21 cellular contexts compared by ENCODE assay signal in genomic region chr4:159649237-159649636, GRCh38.
DNase-seq lines count a peak whose midpoint lies in the region; ATAC-seq, FAIRE-seq and TF ChIP-seq lines count a peak whose summit lies in the region.
"Had no signal": no experiment of that assay in that cellular context is flagged by ENCODE, and none has a peak within 500 bp of the region (broad histone marks: within the 10 kb centered on the region; RNA-seq: fewer than 3 reads in every experiment).

No MANE protein-coding gene starts in this region.

- FAIRE-seq in HepG2 (lab: Jason Lieb, UNC), result no peak
- no peak for FAIRE-seq in K562 (lab: Jason Lieb, UNC)
- FAIRE-seq: A204.1, D721Med, G401.6, GM12891, GM19239 had no signal

- no peak overlapping the region for H3K23ac ChIP-seq in trophoblast cell (ENCODE audit: low read length)

- H3K4me1 ChIP-seq in HepG2 (ENCODE audit: insufficient read depth, low read length), result no peaks in the 10 kb centered on the region
- no peaks in the 10 kb centered on the region for H3K4me1 ChIP-seq in right lobe of liver
- H3K4me1 ChIP-seq in K562 (replicated peaks in 1 of 2; ENCODE audit: control insufficient read depth in 2 of 2, insufficient read depth in 2 of 2, low read length in 2 of 2), result no peaks in the 10 kb centered on the region
- no peaks in the 10 kb centered on the region for H3K4me1 ChIP-seq in osteoblast (ENCODE audit: insufficient read depth, low read length)
- no peaks in the 10 kb centered on the region for H3K4me1 ChIP-seq in trophoblast cell (ENCODE audit: control insufficient read depth in 1 of 2, insufficient read depth in 2 of 2, low read length in 2 of 2)
- H3K4me1 ChIP-seq: Caco-2 had no signal

- POLR2A ChIA-PET in HepG2 (lab: Yijun Ruan, JAX), result no interaction called here
- POLR2A ChIA-PET in K562 (lab: Yijun Ruan, JAX), result no interaction called here

- H3K9ac ChIP-seq in HepG2 (ENCODE audit: insufficient read depth, low read depth, low read length), result no peak overlapping the region
- H3K9ac ChIP-seq in K562 (ENCODE audit: insufficient read depth in 1 of 2, low read depth in 2 of 2, low read length in 2 of 2), result no peak overlapping the region
- no peak overlapping the region for H3K9ac ChIP-seq in trophoblast cell (ENCODE audit: low read length)
- H3K9ac ChIP-seq: BLaER1 treated with 17β-estradiol and CSF1 and Interleukin-3, amounts not matched to agents 10 nM and 100 nM had no signal

- H2BK5ac ChIP-seq in trophoblast cell (ENCODE audit: low read depth, low read length, poor library complexity), result no peak overlapping the region

- H3K27me3 ChIP-seq in HepG2 (ENCODE audit: control insufficient read depth in 1 of 2, insufficient read depth in 2 of 2, low read length in 2 of 2), result no peaks in the 10 kb centered on the region
- H3K27me3 ChIP-seq in right lobe of liver, result no peaks in the 10 kb centered on the region
- no peaks in the 10 kb centered on the region for H3K27me3 ChIP-seq in K562 (ENCODE audit: control insufficient read depth in 2 of 2, insufficient read depth in 2 of 2, low read length in 2 of 2)
- no peaks in the 10 kb centered on the region for H3K27me3 ChIP-seq in osteoblast (ENCODE audit: insufficient read depth, low read length)
- H3K27me3 ChIP-seq in trophoblast cell (ENCODE audit: insufficient read depth, low read length), result no peaks in the 10 kb centered on the region
- H3K27me3 ChIP-seq: BLaER1 treated with 17β-estradiol and CSF1 and Interleukin-3, amounts not matched to agents 10 nM and 100 nM had no signal

- H3K9me3 ChIP-seq in HepG2 (ENCODE audit: low read length) (no peaks in the 10 kb centered on the region), right lobe of liver (no peaks in the 10 kb centered on the region), K562 (replicated peaks; ENCODE audit: control insufficient read depth, insufficient read depth, low read depth, low read length) (no peaks in the 10 kb centered on the region), osteoblast (ENCODE audit: low read depth, low read length) (no peaks in the 10 kb centered on the region), trophoblast cell (ENCODE audit: insufficient read depth, low read depth, low read length) (no peaks in the 10 kb centered on the region)
- H3K9me3 ChIP-seq: Caco-2 had no signal

- CTCF ChIA-PET in HepG2 (lab: Yijun Ruan, JAX; ENCODE audit: low intra/inter-chr PET ratio, low total read pairs), result no interaction called here
- CTCF ChIA-PET in K562 (lab: Yijun Ruan, JAX; ENCODE audit: low intra/inter-chr PET ratio), result no interaction called here

- H4K8ac ChIP-seq in trophoblast cell (ENCODE audit: low read depth, low read length), result no peak overlapping the region

- no peak for TF ChIP-seq POLR2A in HepG2 (IDR thresholded peaks at IDR 0.05; ENCODE audit: insufficient read depth in 1 of 2, low read depth in 2 of 2, low read length in 2 of 2)
- TF ChIP-seq POLR2A in right lobe of liver (IDR thresholded peaks at IDR 0.05), result no peak
- TF ChIP-seq POLR2A in K562 (conservative IDR thresholded peaks at IDR 0.05), result no peak

- H3K79me2 ChIP-seq in HepG2 (ENCODE audit: insufficient read depth, low read length) (no peaks in the 10 kb centered on the region), K562 (ENCODE audit: control insufficient read depth, insufficient read depth, low read length) (no peaks in the 10 kb centered on the region), osteoblast (ENCODE audit: insufficient read depth, low read length) (no peaks in the 10 kb centered on the region), trophoblast cell (ENCODE audit: control insufficient read depth, insufficient read depth, low read length, poor library complexity) (no peaks in the 10 kb centered on the region)

- no peak overlapping the region for H4K12ac ChIP-seq in trophoblast cell (ENCODE audit: low read depth, low read length)

- H4K91ac ChIP-seq in trophoblast cell (ENCODE audit: low read depth, low read length), result no peak overlapping the region

- no peak overlapping the region for H2AFZ ChIP-seq in HepG2 (ENCODE audit: low read length)
- no peak overlapping the region for H2AFZ ChIP-seq in K562 (ENCODE audit: low read depth, low read length)
- no peak overlapping the region for H2AFZ ChIP-seq in osteoblast (ENCODE audit: low read length)
- no peak overlapping the region for H2AFZ ChIP-seq in trophoblast cell (ENCODE audit: insufficient read depth, low read length, poor library complexity)

- no peaks in the 10 kb centered on the region for H3K9me1 ChIP-seq in K562 (ENCODE audit: control insufficient read depth, insufficient read depth, low read length)

- in situ Hi-C loops in HepG2 (cut with HindIII; ENCODE audit: extremely low pct_ligation_motif_present, low pct_unique_long_range_greater_than_20kb) (no loop called here), K562 (cut with MboI) (no loop called here)

- no peak overlapping the region for H2AK5ac ChIP-seq in trophoblast cell (ENCODE audit: low read length)

- TF ChIP-seq CTCF in HepG2 (CRISPR knock-in tag; IDR thresholded peaks at IDR 0.05) (no peak), right lobe of liver (IDR thresholded peaks at IDR 0.05) (no peak), K562 (IDR thresholded peaks at IDR 0.05 in 2 of 3, conservative IDR thresholded peaks at IDR 0.05 in 1 of 3; ENCODE audit: insufficient read depth in 2 of 3, low read depth in 1 of 3, low read length in 3 of 3) (no peak), osteoblast (IDR thresholded peaks at IDR 0.05; ENCODE audit: extremely low read depth, low read depth, low read length) (no peak)

- H3K4me2 ChIP-seq in HepG2 (ENCODE audit: low read depth, low read length) (no peak overlapping the region), K562 (ENCODE audit: insufficient read depth, low read length) (no peak overlapping the region), osteoblast (ENCODE audit: insufficient read depth, low read length) (no peak overlapping the region), trophoblast cell (ENCODE audit: low read length) (no peak overlapping the region)
- H3K4me2 ChIP-seq: BLaER1 treated with 17β-estradiol and CSF1 and Interleukin-3, amounts not matched to agents 10 nM and 100 nM had no signal

- no peak overlapping the region for H3K27ac ChIP-seq in HepG2 (ENCODE audit: extremely low read length, insufficient read depth, low read length)
- H3K27ac ChIP-seq in right lobe of liver, result no peak overlapping the region
- H3K27ac ChIP-seq in K562 (ENCODE audit: extremely low read depth, low read depth, low read length), result no peak overlapping the region
- H3K27ac ChIP-seq in osteoblast (ENCODE audit: low read depth, low read length), result no peak overlapping the region
- no peak overlapping the region for H3K27ac ChIP-seq in trophoblast cell (ENCODE audit: low read depth, low read length)
- H3K27ac ChIP-seq: 22Rv1; BLaER1 treated with 17β-estradiol and CSF1 and Interleukin-3, amounts not matched to agents 10 nM and 100 nM; C4-2B had no signal

- no peak for TF ChIP-seq RAD21 in HepG2 (CRISPR knock-in tag; IDR thresholded peaks at IDR 0.05)
- TF ChIP-seq RAD21 in K562 (CRISPR knock-in tag; conservative IDR thresholded peaks at IDR 0.05 in 1 of 2, IDR thresholded peaks at IDR 0.05 in 1 of 2), result no peak

- H3K14ac ChIP-seq in trophoblast cell (ENCODE audit: low read length), result no peak overlapping the region

- H3K4me3 ChIP-seq in HepG2 (replicated peaks in 1 of 3; ENCODE audit: insufficient read depth in 1 of 3, low read depth in 2 of 3, low read length in 3 of 3) (no peak overlapping the region), right lobe of liver (no peak overlapping the region), K562 (no peak overlapping the region), osteoblast (ENCODE audit: insufficient read depth, low read length) (no peak overlapping the region), trophoblast cell (ENCODE audit: low read depth, low read length) (no peak overlapping the region)
- H3K4me3 ChIP-seq: BLaER1 treated with 17β-estradiol and CSF1 and Interleukin-3, amounts not matched to agents 10 nM and 100 nM had no signal

- TF ChIP-seq EP300 in HepG2 (IDR thresholded peaks at IDR 0.05; ENCODE audit: low read depth in 2 of 2, low read length in 2 of 2), result no peak
- TF ChIP-seq EP300 in HepG2 (CRISPR knock-in tag; IDR thresholded peaks at IDR 0.05; ENCODE audit: borderline replicate concordance), result no peak
- no peak for TF ChIP-seq EP300 in K562 (IDR thresholded peaks at IDR 0.05; ENCODE audit: low read length)

- H4K20me1 ChIP-seq in HepG2 (ENCODE audit: insufficient read depth, low read length) (no peaks in the 10 kb centered on the region), K562 (replicated peaks; ENCODE audit: control insufficient read depth, insufficient read depth, low read length) (no peaks in the 10 kb centered on the region), osteoblast (ENCODE audit: insufficient read depth, low read length) (no peaks in the 10 kb centered on the region)
- H4K20me1 ChIP-seq: BLaER1 treated with 17β-estradiol and CSF1 and Interleukin-3, amounts not matched to agents 10 nM and 100 nM had no signal

- H3K18ac ChIP-seq in trophoblast cell (ENCODE audit: low read length), result no peak overlapping the region

- no peaks in the 10 kb centered on the region for H3K79me1 ChIP-seq in trophoblast cell (ENCODE audit: low read length)

- DNase-seq in HepG2 (ENCODE audit: low spot score) (no peak), right lobe of liver (no peak), K562 (ENCODE audit: extremely low read depth in 1 of 4, low spot score in 3 of 4) (no peak), osteoblast (ENCODE audit: insufficient read length, low spot score, missing footprints) (peak; percentile 9), trophoblast cell (no peak), A172 (ENCODE audit: low spot score) (no peak)
- DNase-seq: AML-193; Caco-2; Calu3; CD4-positive, alpha-beta T cell; CD8-positive, alpha-beta T cell; DMS79 treated with DMSO at 0.1 percent for 48 hours; GF-D8 had no signal

- no peaks in the 10 kb centered on the region for H3K36me3 ChIP-seq in HepG2 (replicated peaks in 1 of 2; ENCODE audit: control insufficient read depth in 1 of 2, insufficient read depth in 2 of 2, low read length in 2 of 2)
- H3K36me3 ChIP-seq in right lobe of liver, result no peaks in the 10 kb centered on the region
- no peaks in the 10 kb centered on the region for H3K36me3 ChIP-seq in K562 (ENCODE audit: control insufficient read depth, insufficient read depth, low read length)
- no peaks in the 10 kb centered on the region for H3K36me3 ChIP-seq in osteoblast (ENCODE audit: insufficient read depth, low read length)
- H3K36me3 ChIP-seq in trophoblast cell (ENCODE audit: control insufficient read depth in 1 of 2, insufficient read depth in 2 of 2, low read length in 2 of 2), result no peaks in the 10 kb centered on the region
- H3K36me3 ChIP-seq: BLaER1 treated with 17β-estradiol and CSF1 and Interleukin-3, amounts not matched to agents 10 nM and 100 nM had no signal

- ATAC-seq in HepG2 (no peak), right lobe of liver (no peak), K562 (no peak)
- ATAC-seq: CD8-positive, alpha-beta T cell had no signal

- intact Hi-C loops in HepG2 (cut with micrococcal nuclease; ENCODE audit: unreplicated experiment), result no loop called here
- intact Hi-C loops in right lobe of liver (cut with DNase I), result no loop called here
- intact Hi-C loops in K562 (cut with micrococcal nuclease), result no loop called here

- no peak overlapping the region for H2BK12ac ChIP-seq in trophoblast cell (ENCODE audit: low read length)

- H3K4ac ChIP-seq in trophoblast cell (ENCODE audit: low read depth, low read length), result no peak overlapping the region

- H2BK120ac ChIP-seq in trophoblast cell (ENCODE audit: insufficient read depth, low read length, poor library complexity), result no peak overlapping the region

- no TSS peak for BruUV-seq in HepG2 (replicated peaks; lab: Mats Ljungman, UMichigan)
- no TSS peak for BruUV-seq in K562 (replicated peaks; lab: Mats Ljungman, UMichigan)

Comparison
In these comparisons a context has a peak if more than half of its experiments do, and no peak if none do; other contexts are left out.
1. Of the 241 proteins assayed by ChIP-seq in both HepG2 and K562: peak only in HepG2: none; only in K562: none; in both: MAFF and MAFK; in neither: 239.